ENCODE assay signal across 1 cellular context in the genomic region with DNA sequence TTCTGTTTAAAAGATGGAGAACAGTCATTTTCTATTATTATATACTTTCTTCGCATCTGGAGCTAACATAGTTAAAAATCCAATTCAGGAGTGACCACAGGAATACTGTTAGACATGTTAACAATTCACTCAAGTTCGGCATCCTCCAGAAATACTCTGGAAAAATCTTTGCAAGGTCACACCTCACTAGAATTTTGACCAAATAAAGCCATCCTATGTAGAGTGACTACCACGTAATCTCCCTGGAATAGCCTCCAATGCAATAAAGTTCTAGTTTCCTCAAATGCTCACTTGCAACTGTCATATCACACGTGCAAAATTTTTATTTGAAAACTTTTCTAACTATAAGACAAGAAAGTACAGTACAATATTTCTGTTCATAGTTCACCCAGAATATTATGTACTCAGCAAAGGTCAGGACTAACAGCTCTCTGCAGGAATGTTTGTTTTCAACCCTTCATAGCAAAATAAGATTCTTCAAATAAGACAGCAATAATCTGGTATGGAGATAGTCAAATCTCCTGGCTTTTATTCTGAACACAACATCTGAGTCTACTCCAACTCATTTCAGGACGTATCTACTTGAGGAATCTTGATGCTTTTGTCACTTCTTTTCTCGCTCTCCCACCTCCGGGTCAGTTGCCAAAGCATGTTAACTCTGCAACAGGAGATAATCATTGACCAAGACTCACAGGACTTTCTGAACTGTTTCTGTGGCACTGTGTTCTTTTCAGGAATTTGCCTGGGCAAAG.
TF ChIP-seq lines count a peak whose summit lies in the region.

No MANE protein-coding gene starts in this region.

TF ChIP-seq in HepG2, 621 proteins besides CTCF, POLR2A, EP300 and RAD21 (continued from another document):
- peak; percentile 11; the same call in 1 of the 2 replicates for TF ChIP-seq CREM (IDR thresholded peaks at IDR 0.05)
- TF ChIP-seq CREM (CRISPR knock-in tag; IDR thresholded peaks at IDR 0.05), result no peak
- TF ChIP-seq GFI1 (CRISPR knock-in tag; IDR thresholded peaks at IDR 0.05; ENCODE audit: borderline replicate concordance), result 0 out of 2 replicates have a peak, but pooled peaks have one; percentile 16
- no peak for TF ChIP-seq FOXP1 (IDR thresholded peaks at IDR 0.05)
- TF ChIP-seq FOXP1 (CRISPR knock-in tag; IDR thresholded peaks at IDR 0.05), result peak; percentile 33; the same call in 1 of the 2 replicates
- TF ChIP-seq ZMYM4 (CRISPR knock-in tag; IDR thresholded peaks at IDR 0.05), result 0 out of 2 replicates have a peak, but pooled peaks have one; percentile 15
- TF ChIP-seq RARA (CRISPR knock-in tag; IDR thresholded peaks at IDR 0.05), result peak; percentile 64
- peak; percentile 57; the same call in 1 of the 2 replicates for TF ChIP-seq HMG20A (CRISPR knock-in tag; IDR thresholded peaks at IDR 0.05; ENCODE audit: borderline replicate concordance)
- peak; percentile 59; the same call in 1 of the 2 replicates for TF ChIP-seq KDM6A (CRISPR knock-in tag; IDR thresholded peaks at IDR 0.05; ENCODE audit: low read depth)
- no peak for TF ChIP-seq ARNT2 (CRISPR knock-in tag; IDR thresholded peaks at IDR 0.05; ENCODE audit: low read depth)
- TF ChIP-seq ZSCAN9 (CRISPR knock-in tag; IDR thresholded peaks at IDR 0.05; ENCODE audit: borderline replicate concordance), result peak; percentile 52; the same call in 1 of the 2 replicates
- peak; percentile 70 for TF ChIP-seq ARID5B (CRISPR knock-in tag; IDR thresholded peaks at IDR 0.05)
- peak; percentile 87 for TF ChIP-seq ASH2L (IDR thresholded peaks at IDR 0.05; ENCODE audit: insufficient read length, low read depth, low read length)
- peak; percentile 29; the same call in 1 of the 2 replicates for TF ChIP-seq NCOR1 (IDR thresholded peaks at IDR 0.05; ENCODE audit: borderline replicate concordance, low read length)
- TF ChIP-seq FOXO1 (CRISPR knock-in tag; IDR thresholded peaks at IDR 0.05), result 0 out of 2 replicates have a peak, but pooled peaks have one; percentile 40
- 0 out of 2 replicates have a peak, but pooled peaks have one; percentile 36 for TF ChIP-seq HOMEZ (CRISPR knock-in tag; IDR thresholded peaks at IDR 0.05; ENCODE audit: low read depth)
- TF ChIP-seq LCORL (IDR thresholded peaks at IDR 0.05), result no peak
- TF ChIP-seq LCORL (CRISPR knock-in tag; IDR thresholded peaks at IDR 0.05), result 0 out of 2 replicates have a peak, but pooled peaks have one; percentile 37
